8 cellular contexts compared by ENCODE assay signal in genomic region chr15:77181305-77182074, GRCh38.
A peak's percentile ranks its signal among the peaks of the same experiment; 100 is the strongest.
DNase-seq lines count a peak whose midpoint lies in the region; ATAC-seq and TF ChIP-seq lines count a peak whose summit lies in the region.

No MANE protein-coding gene starts in this region.

- no peak for TF ChIP-seq CTCF in GM12864 (IDR thresholded peaks at IDR 0.05; ENCODE audit: low read depth, low read length, missing control alignments)

- H3K36me3 Mint-ChIP-seq in activated naive CD8-positive, alpha-beta T cell treated with anti-CD3 and anti-CD28 coated beads, Interleukin-2, amount 50 U/mL, for 24 hours (ENCODE audit: low read depth), result peaks cover 14% of the 10 kb centered on the region

- no peaks in the 10 kb centered on the region for H3K9me3 Mint-ChIP-seq in activated naive CD8-positive, alpha-beta T cell treated with anti-CD3 and anti-CD28 coated beads, Interleukin-2, amount 50 U/mL, for 24 hours

- ATAC-seq in GM19468 (IDR thresholded peaks at IDR 0.05; ENCODE audit: extremely low read depth, unreplicated experiment), result peak; percentile 18
- peak; percentile 58 for ATAC-seq in HG03378 (IDR thresholded peaks at IDR 0.05; ENCODE audit: unreplicated experiment)
- ATAC-seq in activated naive CD8-positive, alpha-beta T cell treated with anti-CD3 and anti-CD28 coated beads, Interleukin-2, amount 50 U/mL, for 24 hours, result peak; percentile 68
- no peak for ATAC-seq in Right ventricle myocardium superior (ENCODE audit: poor library complexity)

- TF ChIP-seq POLR2A in erythroblast (IDR thresholded peaks at IDR 0.05; ENCODE audit: low read length), result no peak

- no peaks in the 10 kb centered on the region for H3K27me3 Mint-ChIP-seq in activated naive CD8-positive, alpha-beta T cell treated with anti-CD3 and anti-CD28 coated beads, Interleukin-2, amount 50 U/mL, for 24 hours

- peak overlapping the region; percentile 74 for H3K27ac Mint-ChIP-seq in activated naive CD8-positive, alpha-beta T cell treated with anti-CD3 and anti-CD28 coated beads, Interleukin-2, amount 50 U/mL, for 24 hours

- peak; percentile 67 for DNase-seq in GM12864 (ENCODE audit: low read depth)
- peak; percentile 29 for DNase-seq in activated naive CD8-positive, alpha-beta T cell treated with anti-CD3 and anti-CD28 coated beads, Interleukin-2, amount 50 U/mL, for 24 hours
- no peak for DNase-seq in mucosa of gallbladder (ENCODE audit: low spot score)
- DNase-seq in Right ventricle myocardium superior, result no peak
- DNase-seq in erythroblast (lab: John Stamatoyannopoulos, UW), result no peak
- no peak for DNase-seq in putamen (ENCODE audit: low spot score)

- H3K4me3 ChIP-seq in GM12864 (ENCODE audit: low read depth, low read length), result peak overlapping the region; percentile 36

- H3K4me3 Mint-ChIP-seq in activated naive CD8-positive, alpha-beta T cell treated with anti-CD3 and anti-CD28 coated beads, Interleukin-2, amount 50 U/mL, for 24 hours, result no peak overlapping the region

- intact Hi-C loops in Right ventricle myocardium superior (cut with DNase I), result loop anchor here (10.0 kb wide), 1 partner anchor 233 kb away; no protein-coding TSS in a partner anchor

- peaks cover 72% of the 10 kb centered on the region for H3K4me1 Mint-ChIP-seq in activated naive CD8-positive, alpha-beta T cell treated with anti-CD3 and anti-CD28 coated beads, Interleukin-2, amount 50 U/mL, for 24 hours

Comparison
In these comparisons a context has a peak if more than half of its experiments do, and no peak if none do; other contexts are left out.
1. DNase-seq: peak in GM12864 (single experiment) and activated naive CD8-positive, alpha-beta T cell treated with anti-CD3 and anti-CD28 coated beads, Interleukin-2, amount 50 U/mL, for 24 hours (single experiment); none in mucosa of gallbladder (single experiment), Right ventricle myocardium superior (single experiment), erythroblast (0 of 2) and putamen (single experiment).